ENCODE assay signal across 15 cellular contexts in genomic region chr10:43308986-43309385, GRCh38. TPM values are rescaled to one million over a fixed set of nuclear protein-coding genes. Genes with fewer than 3 reads are reported as not detected.
DNase-seq lines count a peak whose midpoint lies in the region; ATAC-seq and TF ChIP-seq lines count a peak whose summit lies in the region.
"Had no signal": no experiment of that assay in that cellular context is flagged by ENCODE, and none has a peak within 500 bp of the region (broad histone marks: within the 10 kb centered on the region; RNA-seq: fewer than 3 reads in every experiment).

No MANE protein-coding gene starts in this region.

- intact Hi-C loops in right lobe of liver (cut with DNase I): no loop called here

- peak; percentile 52 for DNase-seq in epidermal melanocyte (ENCODE audit: insufficient read length, low spot score)
- DNase-seq in right lobe of liver: peak; percentile 42 to 75 (median 73)
- DNase-seq in substantia nigra (lab: John Stamatoyannopoulos, UW): peak in 28 of 49 donors; percentile 5 to 54 (median 28)
- no peak for DNase-seq in NCI-H1048 (lab: John Stamatoyannopoulos, UW)
- no peak for DNase-seq in DMS79 (lab: John Stamatoyannopoulos, UW)
- DNase-seq: activated CD4-positive, alpha-beta T cell treated with anti-CD3 and anti-CD28 coated beads for 36 hours; activated T-cell treated with anti-CD3 and anti-CD28 coated beads, Interleukin-2, amount 50 U/mL, for 1 hour; dermis blood vessel endothelial cell; GOT3; NCI-H446 treated with DMSO at 0.1 percent for 48 hours; stimulated activated CD4-positive, alpha-beta T cell treated with anti-CD3 and anti-CD28 coated beads, Interleukin-2, amount 100 ng/mL, for 48 hours had no signal

- no peaks in the 10 kb centered on the region for H4K20me1 ChIP-seq in Loucy (ENCODE audit: insufficient read depth, low read length, poor library complexity, severe bottlenecking)

- no peaks in the 10 kb centered on the region for H3F3A ChIP-seq in Loucy (ENCODE audit: low read depth)

- peak; percentile 53 for TF ChIP-seq POLR2A in right lobe of liver (IDR thresholded peaks at IDR 0.05)

- H3K27ac ChIP-seq in right lobe of liver (peak overlapping the region in 2 of 3 donors; percentile 73 to 74), substantia nigra (ENCODE audit: low read depth, low read length, poor library complexity, severe bottlenecking) (peak overlapping the region; percentile 1)
- H3K27ac ChIP-seq: Peyer's patch, vagina had no signal

- peak overlapping the region; percentile 62 for H3K9ac ChIP-seq in Loucy (ENCODE audit: low read depth, low read length, poor library complexity, severe bottlenecking)

- no peaks in the 10 kb centered on the region for H3K27me3 ChIP-seq in Loucy (ENCODE audit: insufficient read depth, low read length, poor library complexity, severe bottlenecking)
- no peaks in the 10 kb centered on the region for H3K27me3 ChIP-seq in right lobe of liver
- H3K27me3 ChIP-seq: Peyer's patch, vagina had no signal

- H3K4me1 ChIP-seq in Loucy (ENCODE audit: insufficient read depth, low read length, poor library complexity, severe bottlenecking): peaks cover 31% of the 10 kb centered on the region
- H3K4me1 ChIP-seq in right lobe of liver: peaks cover 0 to 17% (median 8%) of the 10 kb centered on the region in 4 donors

- WGBS in right lobe of liver (ENCODE audit: insufficient coverage, low coverage, low lambda C conversion rate, missing lambda C conversion rate): 15% methylated on average over 7 of the region's 7 CpGs

- H3K36me3 ChIP-seq in Loucy (ENCODE audit: insufficient read depth, low read length) (no peaks in the 10 kb centered on the region), right lobe of liver (no peaks in the 10 kb centered on the region)
- H3K36me3 ChIP-seq: Peyer's patch, vagina had no signal

- H2AFZ ChIP-seq in Loucy (ENCODE audit: low read length): 0 out of 2 replicates have a peak overlapping the region, but pooled peaks have one; percentile 20

- peak overlapping the region; percentile 49 for H3K4me3 ChIP-seq in Loucy (ENCODE audit: low read length, poor library complexity, severe bottlenecking)
- H3K4me3 ChIP-seq in right lobe of liver: no peak overlapping the region
- H3K4me3 ChIP-seq: Peyer's patch, vagina had no signal

- TF ChIP-seq CTCF in Loucy (conservative IDR thresholded peaks at IDR 0.05; ENCODE audit: low read length): no peak
- TF ChIP-seq CTCF in right lobe of liver (IDR thresholded peaks at IDR 0.05): peak in 1 of 4 donors; percentile 4

- H3K9me3 ChIP-seq in Loucy (ENCODE audit: insufficient read depth, low read depth, low read length) (no peaks in the 10 kb centered on the region), right lobe of liver (no peaks in the 10 kb centered on the region)
- H3K9me3 ChIP-seq: Peyer's patch, vagina had no signal

- peak overlapping the region; percentile 61 for H3K4me2 ChIP-seq in Loucy (ENCODE audit: low read depth, low read length, poor library complexity, severe bottlenecking)

- ATAC-seq in right lobe of liver (peak; percentile 79 to 88 (median 86)), GM18511 (IDR thresholded peaks at IDR 0.05; ENCODE audit: unreplicated experiment) (no peak)

- H3K79me2 ChIP-seq in Loucy (ENCODE audit: insufficient read depth, low read length): no peaks in the 10 kb centered on the region

- no peaks in the 10 kb centered on the region for H3K9me2 ChIP-seq in Loucy (replicated peaks; ENCODE audit: low read depth, low read length)

RNA-seq across cellular contexts. Expression of gene RASGEF1A, which starts 42.1 kb away (rescaled TPM):
- under 1 TPM; 0.05 to 0.30 (median 0.12) TPM for total RNA-seq in right lobe of liver

Comparison
In these comparisons a context has a peak if more than half of its experiments do, and no peak if none do; other contexts are left out.
1. DNase-seq: peak in epidermal melanocyte (single experiment), right lobe of liver (3 of 3) and substantia nigra (28 of 49); none in NCI-H1048 (single experiment) and DMS79 (single experiment).